19 cellular contexts compared by ENCODE assay signal in genomic region chr2:156366747-156367146, GRCh38. TPM values are rescaled to one million over a fixed set of nuclear protein-coding genes. Genes with fewer than 3 reads are reported as not detected.
DNase-seq lines count a peak whose midpoint lies in the region; ATAC-seq and TF ChIP-seq lines count a peak whose summit lies in the region.
"Had no signal": no experiment of that assay in that cellular context is flagged by ENCODE, and none has a peak within 500 bp of the region (broad histone marks: within the 10 kb centered on the region; RNA-seq: fewer than 3 reads in every experiment).

No MANE protein-coding gene starts in this region.

- H3K4me3 Mint-ChIP-seq in natural killer cell treated with Interleukin-12 subunit alpha and Interleukin-12 subunit beta and Interleukin-15 and Interleukin-18, amount 100 ng/mL, for 72 hours, result no peak overlapping the region
- H3K4me3 Mint-ChIP-seq: B cell; CD4-positive, CD25-positive, alpha-beta regulatory T cell; CD8-positive, alpha-beta T cell; HFFc6 had no signal

- H3K4me1 ChIP-seq in foreskin keratinocyte, result no peaks in the 10 kb centered on the region
- H3K4me1 ChIP-seq: BLaER1, Caco-2 had no signal

- ATAC-seq in SK-N-SH treated with all-trans-retinoic acid at 6 μM for 48 hours (peak; percentile 50), foreskin keratinocyte (peak; percentile 23)
- ATAC-seq in natural killer cell treated with Interleukin-12 subunit alpha and Interleukin-12 subunit beta and Interleukin-15 and Interleukin-18, amount 100 ng/mL, for 72 hours, result no peak
- ATAC-seq: CD8-positive, alpha-beta T cell had no signal

- no peaks in the 10 kb centered on the region for H3K36me3 Mint-ChIP-seq in natural killer cell treated with Interleukin-12 subunit alpha and Interleukin-12 subunit beta and Interleukin-15 and Interleukin-18, amount 100 ng/mL, for 72 hours

- DNase-seq in HEK293T (ENCODE audit: extremely low spot score) (no peak), foreskin keratinocyte (no peak), WERI-Rb-1 (no peak), amniotic stem cell (lab: John Stamatoyannopoulos, UW) (no peak)
- no peak for DNase-seq in activated CD4-positive, CD25-positive, alpha-beta regulatory T cell treated with anti-CD3 and anti-CD28 coated beads, Interleukin-2, amount 50 U/mL, for 72 hours
- no peak for DNase-seq in natural killer cell treated with Interleukin-12 subunit alpha and Interleukin-12 subunit beta and Interleukin-15 and Interleukin-18, amount 100 ng/mL, for 72 hours (ENCODE audit: low spot score)
- DNase-seq: Caco-2; CD4-positive, CD25-positive, alpha-beta regulatory T cell; CD8-positive, alpha-beta T cell; DMS153; DND-41; GM23248; H7; HCEC 1CT; HFFc6 had no signal

- H3K36me3 ChIP-seq in WERI-Rb-1, result no peaks in the 10 kb centered on the region
- H3K36me3 ChIP-seq: BLaER1 had no signal

- H3K27me3 ChIP-seq in foreskin keratinocyte (peaks cover 6% of the 10 kb centered on the region), WERI-Rb-1 (ENCODE audit: insufficient read depth, low read depth, severe bottlenecking) (no peaks in the 10 kb centered on the region)
- H3K27me3 ChIP-seq: BLaER1 had no signal

- H3K4me3 ChIP-seq in WERI-Rb-1 (ENCODE audit: low read depth, low read length), result no peak overlapping the region
- H3K4me3 ChIP-seq: BLaER1, GM23248 had no signal

- no peak overlapping the region for H3K27ac Mint-ChIP-seq in natural killer cell treated with Interleukin-12 subunit alpha and Interleukin-12 subunit beta and Interleukin-15 and Interleukin-18, amount 100 ng/mL, for 72 hours
- H3K27ac Mint-ChIP-seq: B cell; CD4-positive, CD25-positive, alpha-beta regulatory T cell; CD8-positive, alpha-beta T cell; HFFc6 had no signal

- no peak for TF ChIP-seq CTCF in foreskin keratinocyte (conservative IDR thresholded peaks at IDR 0.05)
- TF ChIP-seq CTCF in WERI-Rb-1 (IDR thresholded peaks at IDR 0.05; ENCODE audit: low read depth, low read length), result no peak

- no peaks in the 10 kb centered on the region for H3K9me3 Mint-ChIP-seq in natural killer cell treated with Interleukin-12 subunit alpha and Interleukin-12 subunit beta and Interleukin-15 and Interleukin-18, amount 100 ng/mL, for 72 hours
- H3K9me3 Mint-ChIP-seq: CD8-positive, alpha-beta T cell had no signal

- POLR2A ChIA-PET in HEK293T (lab: Yijun Ruan, JAX), result no interaction called here

- H3K9me3 ChIP-seq in WERI-Rb-1 (ENCODE audit: severe bottlenecking), result no peaks in the 10 kb centered on the region
- H3K9me3 ChIP-seq: Caco-2 had no signal

- H3K27ac ChIP-seq in foreskin keratinocyte, result no peak overlapping the region
- H3K27ac ChIP-seq in WERI-Rb-1, result no peak overlapping the region
- H3K27ac ChIP-seq: BLaER1, C4-2B, GM23248 had no signal

- H3K27me3 Mint-ChIP-seq in natural killer cell treated with Interleukin-12 subunit alpha and Interleukin-12 subunit beta and Interleukin-15 and Interleukin-18, amount 100 ng/mL, for 72 hours, result peaks cover 0 to 4% of the 10 kb centered on the region in 2 donors
- H3K27me3 Mint-ChIP-seq: B cell; CD4-positive, CD25-positive, alpha-beta regulatory T cell had no signal

- CTCF ChIA-PET in HEK293T (lab: Yijun Ruan, JAX), result no interaction called here

- no peaks in the 10 kb centered on the region for H3K4me1 Mint-ChIP-seq in natural killer cell treated with Interleukin-12 subunit alpha and Interleukin-12 subunit beta and Interleukin-15 and Interleukin-18, amount 100 ng/mL, for 72 hours (ENCODE audit: low read depth in 2 of 2)
- H3K4me1 Mint-ChIP-seq: B cell had no signal

TF ChIP-seq in HEK293T, 16 proteins besides CTCF, POLR2A, EP300 and RAD21:
- TF ChIP-seq FOXM1 (IDR thresholded peaks at IDR 0.05; ENCODE audit: borderline replicate concordance) (no peak), PKNOX1 (IDR thresholded peaks at IDR 0.05) (peak; percentile 84)

TF ChIP-seq in SK-N-SH treated with all-trans-retinoic acid at 6 μM for 48 hours, 23 proteins besides CTCF, POLR2A, EP300 and RAD21:
- no peak for TF ChIP-seq ARNTL (CRISPR knock-in tag; IDR thresholded peaks at IDR 0.05; ENCODE audit: borderline replicate concordance, low read depth)
- no peak for TF ChIP-seq CREB5 (CRISPR knock-in tag; IDR thresholded peaks at IDR 0.05; ENCODE audit: low read depth)
- TF ChIP-seq GLIS3 (CRISPR knock-in tag; IDR thresholded peaks at IDR 0.05), result no peak

RNA-seq across cellular contexts. Expression of gene NR4A2, which starts 34.2 kb away (rescaled TPM):
- 0.31 and 0.32 TPM in 2 replicates for total RNA-seq in foreskin keratinocyte
- 0.17 and 0.30 TPM in 2 replicates for polyA plus RNA-seq in foreskin keratinocyte
- total RNA-seq in natural killer cell treated with Interleukin-12 subunit alpha and Interleukin-12 subunit beta and Interleukin-15 and Interleukin-18, amount 100 ng/mL, for 72 hours, result 1 to 10 TPM; 2.7 to 4.2 TPM

Comparison
In these comparisons a context has a peak if more than half of its experiments do, and no peak if none do; other contexts are left out.
1. ATAC-seq: peak in SK-N-SH treated with all-trans-retinoic acid at 6 μM for 48 hours (single experiment) and foreskin keratinocyte (single experiment); none in natural killer cell treated with Interleukin-12 subunit alpha and Interleukin-12 subunit beta and Interleukin-15 and Interleukin-18, amount 100 ng/mL, for 72 hours (0 of 2).